In the genomic region with DNA sequence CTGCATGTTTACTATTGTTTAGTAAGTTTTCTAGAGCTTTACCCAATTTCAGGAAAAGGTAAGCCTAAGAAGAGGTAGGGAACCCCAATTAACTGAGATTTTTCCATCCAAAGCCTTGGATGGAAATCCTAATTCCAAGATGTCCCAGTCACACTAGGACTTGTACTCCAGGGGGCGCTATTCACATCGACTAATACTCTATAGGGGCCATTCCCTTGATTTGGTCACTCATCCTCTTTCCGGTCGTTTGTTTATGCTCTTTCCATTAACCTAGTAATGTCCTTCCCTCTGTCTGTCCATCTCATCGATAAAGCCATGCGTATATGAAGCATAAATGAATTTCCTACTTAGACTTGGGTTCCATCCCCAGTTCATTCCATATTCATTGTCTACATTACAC, we compare ENCODE assay signal across 11 cellular contexts.
DNase-seq lines count a peak whose midpoint lies in the region; ATAC-seq and TF ChIP-seq lines count a peak whose summit lies in the region.
"Had no signal": no experiment of that assay in that cellular context is flagged by ENCODE, and none has a peak within 500 bp of the region (broad histone marks: within the 10 kb centered on the region; RNA-seq: fewer than 3 reads in every experiment).

No MANE protein-coding gene starts in this region.

- no peak for ATAC-seq in activated CD8-positive, alpha-beta T cell treated with anti-CD3 and anti-CD28 coated beads for 36 hours
- no peak for ATAC-seq in activated CD8-positive, alpha-beta T cell treated with anti-CD3 and anti-CD28 coated beads, Interleukin-2, amount 10 ng/mL, durations not matched to agents 7 days and 5 days
- no peak for ATAC-seq in activated T-cell treated with anti-CD3 and anti-CD28 coated beads, Interleukin-2, amount 50 U/mL, for 72 hours (replicated peaks in 1 of 2)

- no peaks in the 10 kb centered on the region for H3K9me3 Mint-ChIP-seq in activated CD8-positive, alpha-beta T cell treated with anti-CD3 and anti-CD28 coated beads for 36 hours
- no peaks in the 10 kb centered on the region for H3K9me3 Mint-ChIP-seq in activated CD8-positive, alpha-beta T cell treated with anti-CD3 and anti-CD28 coated beads, Interleukin-2, amount 10 ng/mL, durations not matched to agents 7 days and 5 days (ENCODE audit: insufficient read depth)
- H3K9me3 Mint-ChIP-seq in type B pancreatic cell, result peaks cover 4% of the 10 kb centered on the region
- peaks cover 0 to 2% of the 10 kb centered on the region in 2 donors for H3K9me3 Mint-ChIP-seq in activated T-cell treated with anti-CD3 and anti-CD28 coated beads, Interleukin-2, amount 50 U/mL, for 72 hours
- H3K9me3 Mint-ChIP-seq: CD4-positive, alpha-beta T cell had no signal

- DNase-seq in activated CD8-positive, alpha-beta T cell treated with anti-CD3 and anti-CD28 coated beads for 36 hours, result no peak
- no peak for DNase-seq in activated CD8-positive, alpha-beta T cell treated with anti-CD3 and anti-CD28 coated beads, Interleukin-2, amount 10 ng/mL, durations not matched to agents 7 days and 5 days
- peak; percentile 16 for DNase-seq in NCI-H146 treated with DMSO at 0.1 percent for 48 hours (lab: John Stamatoyannopoulos, UW; ENCODE audit: unreplicated experiment)
- DNase-seq in epithelial cell of esophagus (ENCODE audit: low read depth), result peak; percentile 34
- DNase-seq in type B pancreatic cell (ENCODE audit: extremely low spot score, unreplicated experiment), result no peak
- DNase-seq in stimulated activated CD4-positive, alpha-beta T cell treated with anti-CD3 and anti-CD28 coated beads, Interleukin-4, amount 100 ng/mL, for 24 hours, result no peak
- DNase-seq in Kasumi-1 (lab: John Stamatoyannopoulos, UW), result no peak
- no peak for DNase-seq in activated T-cell treated with anti-CD3 and anti-CD28 coated beads, Interleukin-2, amount 50 U/mL, for 72 hours
- DNase-seq: CD4-positive, alpha-beta T cell; NCI-H187; stimulated activated CD8-positive, alpha-beta memory T cell treated with anti-CD3 and anti-CD28 coated beads, Interleukin-4, amount 100 ng/mL, for 48 hours had no signal

- intact Hi-C loops in activated CD8-positive, alpha-beta T cell treated with anti-CD3 and anti-CD28 coated beads for 36 hours (cut with micrococcal nuclease), result no loop called here

- peak; percentile 48 for TF ChIP-seq CTCF in activated CD8-positive, alpha-beta T cell treated with anti-CD3 and anti-CD28 coated beads for 36 hours (IDR thresholded peaks at IDR 0.05)
- peak; percentile 49 for TF ChIP-seq CTCF in epithelial cell of esophagus (IDR thresholded peaks at IDR 0.05; ENCODE audit: insufficient read depth, low read depth, low read length, missing control alignments)
- peak; percentile 62 for TF ChIP-seq CTCF in type B pancreatic cell (conservative IDR thresholded peaks at IDR 0.05)

- no peaks in the 10 kb centered on the region for H3K4me1 Mint-ChIP-seq in activated CD8-positive, alpha-beta T cell treated with anti-CD3 and anti-CD28 coated beads for 36 hours (ENCODE audit: low read depth)
- H3K4me1 Mint-ChIP-seq in activated CD8-positive, alpha-beta T cell treated with anti-CD3 and anti-CD28 coated beads, Interleukin-2, amount 10 ng/mL, durations not matched to agents 7 days and 5 days (ENCODE audit: low read depth), result no peaks in the 10 kb centered on the region
- peaks cover 9% of the 10 kb centered on the region for H3K4me1 Mint-ChIP-seq in type B pancreatic cell (ENCODE audit: unreplicated experiment)
- no peaks in the 10 kb centered on the region for H3K4me1 Mint-ChIP-seq in activated T-cell treated with anti-CD3 and anti-CD28 coated beads, Interleukin-2, amount 50 U/mL, for 72 hours (ENCODE audit: low read depth)

- H3K27me3 Mint-ChIP-seq in activated CD8-positive, alpha-beta T cell treated with anti-CD3 and anti-CD28 coated beads for 36 hours, result no peaks in the 10 kb centered on the region
- no peaks in the 10 kb centered on the region for H3K27me3 Mint-ChIP-seq in activated CD8-positive, alpha-beta T cell treated with anti-CD3 and anti-CD28 coated beads, Interleukin-2, amount 10 ng/mL, durations not matched to agents 7 days and 5 days (ENCODE audit: low read depth)
- H3K27me3 Mint-ChIP-seq in type B pancreatic cell, result no peaks in the 10 kb centered on the region
- H3K27me3 Mint-ChIP-seq in activated T-cell treated with anti-CD3 and anti-CD28 coated beads, Interleukin-2, amount 50 U/mL, for 72 hours (ENCODE audit: low read depth), result no peaks in the 10 kb centered on the region
- H3K27me3 Mint-ChIP-seq: CD4-positive, alpha-beta T cell had no signal

- POLR2A ChIA-PET in activated CD8-positive, alpha-beta T cell treated with anti-CD3 and anti-CD28 coated beads for 36 hours (lab: Charles Lee), result no interaction called here
- POLR2A ChIA-PET in activated CD8-positive, alpha-beta T cell treated with anti-CD3 and anti-CD28 coated beads, Interleukin-2, amount 10 ng/mL, durations not matched to agents 7 days and 5 days (lab: Charles Lee), result no interaction called here

- CTCF ChIA-PET in activated CD8-positive, alpha-beta T cell treated with anti-CD3 and anti-CD28 coated beads for 36 hours (lab: Charles Lee), result interaction anchor here (1.0 to 1.5 kb wide), 3 partner anchors 9 to 496 kb away, joined by 3 to 5 read pairs (median 4); no protein-coding TSS in a partner anchor
- CTCF ChIA-PET in activated CD8-positive, alpha-beta T cell treated with anti-CD3 and anti-CD28 coated beads, Interleukin-2, amount 10 ng/mL, durations not matched to agents 7 days and 5 days (lab: Charles Lee), result interaction anchor here (1.2 to 2.5 kb wide), 2 partner anchors 17 to 421 kb away, joined by 4 to 6 read pairs; no protein-coding TSS in a partner anchor

- H3K4me3 ChIP-seq in epithelial cell of esophagus (ENCODE audit: low read length), result no peak overlapping the region

- H3K4me3 Mint-ChIP-seq in activated CD8-positive, alpha-beta T cell treated with anti-CD3 and anti-CD28 coated beads for 36 hours, result no peak overlapping the region
- no peak overlapping the region for H3K4me3 Mint-ChIP-seq in activated CD8-positive, alpha-beta T cell treated with anti-CD3 and anti-CD28 coated beads, Interleukin-2, amount 10 ng/mL, durations not matched to agents 7 days and 5 days
- no peak overlapping the region for H3K4me3 Mint-ChIP-seq in type B pancreatic cell
- H3K4me3 Mint-ChIP-seq in activated T-cell treated with anti-CD3 and anti-CD28 coated beads, Interleukin-2, amount 50 U/mL, for 72 hours, result no peak overlapping the region
- H3K4me3 Mint-ChIP-seq: CD4-positive, alpha-beta T cell had no signal

- no peaks in the 10 kb centered on the region for H3K36me3 Mint-ChIP-seq in activated CD8-positive, alpha-beta T cell treated with anti-CD3 and anti-CD28 coated beads for 36 hours (ENCODE audit: low read depth)
- H3K36me3 Mint-ChIP-seq in activated CD8-positive, alpha-beta T cell treated with anti-CD3 and anti-CD28 coated beads, Interleukin-2, amount 10 ng/mL, durations not matched to agents 7 days and 5 days (ENCODE audit: low read depth), result no peaks in the 10 kb centered on the region
- H3K36me3 Mint-ChIP-seq in type B pancreatic cell, result no peaks in the 10 kb centered on the region
- H3K36me3 Mint-ChIP-seq in activated T-cell treated with anti-CD3 and anti-CD28 coated beads, Interleukin-2, amount 50 U/mL, for 72 hours (ENCODE audit: insufficient read depth in 2 of 2), result no peaks in the 10 kb centered on the region

- H3K27ac Mint-ChIP-seq in activated CD8-positive, alpha-beta T cell treated with anti-CD3 and anti-CD28 coated beads for 36 hours, result no peak overlapping the region
- H3K27ac Mint-ChIP-seq in activated CD8-positive, alpha-beta T cell treated with anti-CD3 and anti-CD28 coated beads, Interleukin-2, amount 10 ng/mL, durations not matched to agents 7 days and 5 days, result no peak overlapping the region
- no peak overlapping the region for H3K27ac Mint-ChIP-seq in type B pancreatic cell
- no peak overlapping the region for H3K27ac Mint-ChIP-seq in activated T-cell treated with anti-CD3 and anti-CD28 coated beads, Interleukin-2, amount 50 U/mL, for 72 hours
- H3K27ac Mint-ChIP-seq: CD4-positive, alpha-beta T cell had no signal

Comparison
In these comparisons a context has a peak if more than half of its experiments do, and no peak if none do; other contexts are left out.
1. DNase-seq: peak in NCI-H146 treated with DMSO at 0.1 percent for 48 hours (single experiment) and epithelial cell of esophagus (single experiment); none in activated CD8-positive, alpha-beta T cell treated with anti-CD3 and anti-CD28 coated beads for 36 hours (single experiment), activated CD8-positive, alpha-beta T cell treated with anti-CD3 and anti-CD28 coated beads, Interleukin-2, amount 10 ng/mL, durations not matched to agents 7 days and 5 days (single experiment), type B pancreatic cell (single experiment), stimulated activated CD4-positive, alpha-beta T cell treated with anti-CD3 and anti-CD28 coated beads, Interleukin-4, amount 100 ng/mL, for 24 hours (single experiment), Kasumi-1 (0 of 2) and activated T-cell treated with anti-CD3 and anti-CD28 coated beads, Interleukin-2, amount 50 U/mL, for 72 hours (0 of 2).
2. Peak in every context shown above with its lines, with median percentiles within 50 percentile points of each other: CTCF ChIP-seq.